16 cellular contexts compared by ENCODE assay signal in the genomic region with DNA sequence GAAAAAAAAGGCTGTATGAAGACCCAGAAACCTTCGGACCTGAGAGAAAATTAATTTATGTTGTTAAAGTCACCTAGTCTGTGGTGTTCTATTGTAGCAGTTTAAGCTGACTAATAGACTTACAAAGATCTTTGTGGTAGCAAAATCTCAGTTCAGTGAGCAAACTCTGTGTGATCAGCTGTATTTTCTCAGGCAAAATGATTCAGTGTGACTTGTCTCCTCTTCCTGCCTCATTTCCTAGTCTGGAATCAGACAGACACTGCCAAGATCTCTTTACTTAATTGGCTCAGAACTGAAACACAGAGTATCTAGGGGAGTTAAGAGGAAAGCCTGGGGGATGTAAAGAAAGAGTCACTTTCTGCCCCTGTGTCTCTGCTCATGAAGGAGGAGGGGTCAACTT.
DNase-seq lines count a peak whose midpoint lies in the region; ATAC-seq and TF ChIP-seq lines count a peak whose summit lies in the region.
"Had no signal": no experiment of that assay in that cellular context is flagged by ENCODE, and none has a peak within 500 bp of the region (broad histone marks: within the 10 kb centered on the region; RNA-seq: fewer than 3 reads in every experiment).

No MANE protein-coding gene starts in this region.

- no peak for ATAC-seq in GM21390 (IDR thresholded peaks at IDR 0.05; ENCODE audit: unreplicated experiment)
- ATAC-seq in HG03457 (IDR thresholded peaks at IDR 0.05; ENCODE audit: unreplicated experiment), result no peak
- ATAC-seq: gastroesophageal sphincter; stimulated activated effector memory CD8-positive, alpha-beta T cell treated with anti-CD3 and anti-CD28 coated beads, Interleukin-12 subunit alpha, Interleukin-12 subunit beta, amount 100 ng/mL, for 72 hours had no signal

- H3K9me3 Mint-ChIP-seq in mesothelial cell of epicardium, result no peaks in the 10 kb centered on the region
- H3K9me3 Mint-ChIP-seq: activated naive CD4-positive, alpha-beta T cell treated with anti-CD3 and anti-CD28 coated beads, Interleukin-2, amount 10 ng/mL, durations not matched to agents 7 days and 5 days had no signal

- H3K27me3 Mint-ChIP-seq in mesothelial cell of epicardium (ENCODE audit: low read depth), result no peaks in the 10 kb centered on the region
- H3K27me3 Mint-ChIP-seq: activated naive CD4-positive, alpha-beta T cell treated with anti-CD3 and anti-CD28 coated beads, Interleukin-2, amount 10 ng/mL, durations not matched to agents 7 days and 5 days had no signal

- no peak for TF ChIP-seq CTCF in choroid plexus epithelial cell (conservative IDR thresholded peaks at IDR 0.05; ENCODE audit: low read depth, low read length)
- TF ChIP-seq CTCF in mesothelial cell of epicardium (IDR thresholded peaks at IDR 0.05; ENCODE audit: unreplicated experiment), result no peak

- peaks cover 21% of the 10 kb centered on the region for H3K4me1 Mint-ChIP-seq in mesothelial cell of epicardium
- H3K4me1 Mint-ChIP-seq: activated naive CD4-positive, alpha-beta T cell treated with anti-CD3 and anti-CD28 coated beads, Interleukin-2, amount 10 ng/mL, durations not matched to agents 7 days and 5 days; immature natural killer cell; stimulated activated effector memory CD8-positive, alpha-beta T cell treated with anti-CD3 and anti-CD28 coated beads, Interleukin-12 subunit alpha, Interleukin-12 subunit beta, amount 100 ng/mL, for 72 hours had no signal

- H3K4me3 ChIP-seq in choroid plexus epithelial cell (ENCODE audit: low read depth, low read length), result no peak overlapping the region
- H3K4me3 ChIP-seq: BLaER1, coronary artery, gastroesophageal sphincter had no signal

- no peak overlapping the region for H3K4me3 Mint-ChIP-seq in mesothelial cell of epicardium
- H3K4me3 Mint-ChIP-seq: activated naive CD4-positive, alpha-beta T cell treated with anti-CD3 and anti-CD28 coated beads, Interleukin-2, amount 10 ng/mL, durations not matched to agents 7 days and 5 days; immature natural killer cell; stimulated activated effector memory CD8-positive, alpha-beta T cell treated with anti-CD3 and anti-CD28 coated beads, Interleukin-12 subunit alpha, Interleukin-12 subunit beta, amount 100 ng/mL, for 72 hours had no signal

- no peaks in the 10 kb centered on the region for H3K36me3 Mint-ChIP-seq in mesothelial cell of epicardium
- H3K36me3 Mint-ChIP-seq: activated naive CD4-positive, alpha-beta T cell treated with anti-CD3 and anti-CD28 coated beads, Interleukin-2, amount 10 ng/mL, durations not matched to agents 7 days and 5 days; immature natural killer cell; stimulated activated effector memory CD8-positive, alpha-beta T cell treated with anti-CD3 and anti-CD28 coated beads, Interleukin-12 subunit alpha, Interleukin-12 subunit beta, amount 100 ng/mL, for 72 hours had no signal

- DNase-seq in Ammon's horn (ENCODE audit: low spot score), result peak; percentile 7
- peak; percentile 51 for DNase-seq in NCI-H226
- DNase-seq in choroid plexus epithelial cell (ENCODE audit: low read depth), result peak; percentile 46
- DNase-seq in mesothelial cell of epicardium (ENCODE audit: low spot score in 2 of 2, unreplicated experiment in 2 of 2), result no peak
- DNase-seq in NCI-H2107 treated with DMSO at 0.1 percent for 48 hours (lab: John Stamatoyannopoulos, UW; ENCODE audit: unreplicated experiment), result no peak
- DNase-seq in NCI-H510A (lab: John Stamatoyannopoulos, UW), result no peak
- DNase-seq: activated naive CD4-positive, alpha-beta T cell treated with anti-CD3 and anti-CD28 coated beads, Interleukin-2, amount 10 ng/mL, durations not matched to agents 7 days and 5 days; DND-41; immature natural killer cell; NCI-H2081 treated with DMSO at 0.1 percent for 48 hours had no signal

- peak overlapping the region; percentile 40 for H3K27ac Mint-ChIP-seq in mesothelial cell of epicardium
- H3K27ac Mint-ChIP-seq: activated naive CD4-positive, alpha-beta T cell treated with anti-CD3 and anti-CD28 coated beads, Interleukin-2, amount 10 ng/mL, durations not matched to agents 7 days and 5 days; immature natural killer cell; stimulated activated effector memory CD8-positive, alpha-beta T cell treated with anti-CD3 and anti-CD28 coated beads, Interleukin-12 subunit alpha, Interleukin-12 subunit beta, amount 100 ng/mL, for 72 hours had no signal

Comparison
In these comparisons a context has a peak if more than half of its experiments do, and no peak if none do; other contexts are left out.
1. DNase-seq: peak in Ammon's horn (single experiment), NCI-H226 (single experiment) and choroid plexus epithelial cell (single experiment); none in mesothelial cell of epicardium (0 of 2), NCI-H2107 treated with DMSO at 0.1 percent for 48 hours (single experiment) and NCI-H510A (single experiment).